Comparison of ENCODE assay signal across 1 cellular context in the genomic region with DNA sequence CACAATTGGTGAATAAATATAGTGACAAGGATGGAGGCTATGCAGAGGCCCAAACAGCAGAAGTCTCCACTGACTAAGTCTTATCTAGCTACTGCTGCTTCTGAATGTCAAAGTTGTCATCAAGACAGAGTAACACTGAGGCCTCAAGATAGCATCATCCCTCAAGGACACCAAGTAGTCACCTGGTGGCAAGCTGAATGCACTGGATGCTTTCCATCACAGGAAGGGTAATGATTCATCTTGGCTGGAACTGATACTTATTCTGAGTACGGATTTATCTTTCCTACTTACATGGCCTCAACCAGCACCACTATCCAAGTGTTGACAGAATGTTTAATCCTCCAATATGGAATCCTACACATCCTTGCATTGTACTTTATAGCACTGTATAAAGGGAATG.
DNase-seq lines count a peak whose midpoint lies in the region.
"Not testable (repeated sequence)": the region's sequence is repeated elsewhere in the genome, so short reads cannot be mapped to it uniquely, and the experiment has no call there.

No MANE protein-coding gene starts in this region.

- not testable (repeated sequence) for H3K4ac ChIP-seq in trophoblast cell (ENCODE audit: low read depth, low read length)

- DNase-seq in trophoblast cell, result peak; percentile 63 to 78

- H3K14ac ChIP-seq in trophoblast cell (ENCODE audit: low read length), result not testable (repeated sequence)

- not testable (repeated sequence) for H2BK5ac ChIP-seq in trophoblast cell (ENCODE audit: low read depth, low read length, poor library complexity)

- H3K27ac ChIP-seq in trophoblast cell (ENCODE audit: low read depth, low read length), result not testable (repeated sequence)

- not testable (repeated sequence) for H4K8ac ChIP-seq in trophoblast cell (ENCODE audit: low read depth, low read length)

- H3K4me3 ChIP-seq in trophoblast cell (ENCODE audit: low read depth, low read length), result not testable (repeated sequence)

- not testable (repeated sequence) for H3K79me1 ChIP-seq in trophoblast cell (ENCODE audit: low read length)

- H3K36me3 ChIP-seq in trophoblast cell (ENCODE audit: control insufficient read depth in 1 of 2, insufficient read depth in 2 of 2, low read length in 2 of 2), result not testable (repeated sequence)

- not testable (repeated sequence) for H3K27me3 ChIP-seq in trophoblast cell (ENCODE audit: insufficient read depth, low read length)

- H4K91ac ChIP-seq in trophoblast cell (ENCODE audit: low read depth, low read length), result not testable (repeated sequence)

- not testable (repeated sequence) for H2AFZ ChIP-seq in trophoblast cell (ENCODE audit: insufficient read depth, low read length, poor library complexity)

- not testable (repeated sequence) for H2BK120ac ChIP-seq in trophoblast cell (ENCODE audit: insufficient read depth, low read length, poor library complexity)

- H3K79me2 ChIP-seq in trophoblast cell (ENCODE audit: control insufficient read depth, insufficient read depth, low read length, poor library complexity), result not testable (repeated sequence)

- not testable (repeated sequence) for H3K18ac ChIP-seq in trophoblast cell (ENCODE audit: low read length)

- H4K12ac ChIP-seq in trophoblast cell (ENCODE audit: low read depth, low read length), result not testable (repeated sequence)

- H3K4me1 ChIP-seq in trophoblast cell (ENCODE audit: control insufficient read depth in 1 of 2, insufficient read depth in 2 of 2, low read length in 2 of 2), result not testable (repeated sequence)

- H3K4me2 ChIP-seq in trophoblast cell (ENCODE audit: low read length), result not testable (repeated sequence)

- not testable (repeated sequence) for H3K9me3 ChIP-seq in trophoblast cell (ENCODE audit: insufficient read depth, low read depth, low read length)

- no CpG with 5 or more reads among the region's 1 CpG for WGBS in trophoblast cell (ENCODE audit: extremely low coverage, insufficient coverage, insufficient read length)

- not testable (repeated sequence) for H3K23ac ChIP-seq in trophoblast cell (ENCODE audit: low read length)

- not testable (repeated sequence) for H3K9ac ChIP-seq in trophoblast cell (ENCODE audit: low read length)

- H2BK12ac ChIP-seq in trophoblast cell (ENCODE audit: low read length), result not testable (repeated sequence)

- not testable (repeated sequence) for H2AK5ac ChIP-seq in trophoblast cell (ENCODE audit: low read length)
